In genomic region chr3:133592843-133593242, GRCh38 we compare ENCODE assay signal across 18 cellular contexts. TPM values are rescaled to one million over a fixed set of nuclear protein-coding genes. Genes with fewer than 3 reads are reported as not detected.
DNase-seq lines count a peak whose midpoint lies in the region; ATAC-seq, FAIRE-seq and TF ChIP-seq lines count a peak whose summit lies in the region.
"Had no signal": no experiment of that assay in that cellular context is flagged by ENCODE, and none has a peak within 500 bp of the region (broad histone marks: within the 10 kb centered on the region; RNA-seq: fewer than 3 reads in every experiment).

No MANE protein-coding gene starts in this region.

- H4K20me1 ChIP-seq in GM12878 (ENCODE audit: control insufficient read depth, insufficient read depth): no peaks in the 10 kb centered on the region

- no peaks in the 10 kb centered on the region for H3K9me3 Mint-ChIP-seq in activated T-cell treated with anti-CD3 and anti-CD28 coated beads, Interleukin-2, amount 50 U/mL, for 24 hours
- H3K9me3 Mint-ChIP-seq in stimulated activated naive CD8-positive, alpha-beta T cell treated with anti-CD3 and anti-CD28 coated beads, Interleukin-15, Interleukin-2, amounts not matched to agents 100 ng/mL and 50 ng/mL, for 24 hours: no peaks in the 10 kb centered on the region
- H3K9me3 Mint-ChIP-seq: activated naive CD4-positive, alpha-beta T cell treated with anti-CD3 and anti-CD28 coated beads for 36 hours had no signal

- TF ChIP-seq POLR2A in GM12878 (IDR thresholded peaks at IDR 0.05; ENCODE audit: low read depth, low read length): no peak

- H3K9ac ChIP-seq in GM12878 (ENCODE audit: control insufficient read depth, insufficient read depth, low read length): no peak overlapping the region

- H3K27ac Mint-ChIP-seq in activated T-cell treated with anti-CD3 and anti-CD28 coated beads, Interleukin-2, amount 50 U/mL, for 24 hours: peak overlapping the region; percentile 11
- peak overlapping the region; percentile 17 for H3K27ac Mint-ChIP-seq in stimulated activated naive CD8-positive, alpha-beta T cell treated with anti-CD3 and anti-CD28 coated beads, Interleukin-15, Interleukin-2, amounts not matched to agents 100 ng/mL and 50 ng/mL, for 24 hours
- H3K27ac Mint-ChIP-seq: activated naive CD4-positive, alpha-beta T cell treated with anti-CD3 and anti-CD28 coated beads for 36 hours had no signal

- peaks cover 2% of the 10 kb centered on the region for H3K79me2 ChIP-seq in GM12878 (ENCODE audit: control insufficient read depth, insufficient read depth, low read length)

- H3K4me1 ChIP-seq in GM12878 (ENCODE audit: control insufficient read depth, insufficient read depth, low read length): peaks cover 8% of the 10 kb centered on the region
- H3K4me1 ChIP-seq: sigmoid colon had no signal

- peaks cover 58% of the 10 kb centered on the region for H3K4me1 Mint-ChIP-seq in activated T-cell treated with anti-CD3 and anti-CD28 coated beads, Interleukin-2, amount 50 U/mL, for 24 hours (ENCODE audit: low read depth)
- peaks cover 49% of the 10 kb centered on the region for H3K4me1 Mint-ChIP-seq in stimulated activated naive CD8-positive, alpha-beta T cell treated with anti-CD3 and anti-CD28 coated beads, Interleukin-15, Interleukin-2, amounts not matched to agents 100 ng/mL and 50 ng/mL, for 24 hours (ENCODE audit: low read depth)

- in situ Hi-C loops in GM12878 (cut with MboI): no loop called here

- no peak overlapping the region for H3K4me2 ChIP-seq in GM12878 (ENCODE audit: control insufficient read depth, insufficient read depth)
- H3K4me2 ChIP-seq: PC-9 had no signal

- CTCF ChIA-PET in GM12878 (lab: Yijun Ruan, JAX): interaction anchor here (0.7 to 1.8 kb wide), 3 partner anchors 15 to 144 kb away, joined by 3 to 8 read pairs (median 4); no protein-coding TSS in a partner anchor

- no peak overlapping the region for H3K4me3 ChIP-seq in GM12878
- H3K4me3 ChIP-seq: PC-9, sigmoid colon, upper lobe of left lung had no signal

- no peak overlapping the region for H3K27ac ChIP-seq in GM12878 (ENCODE audit: control insufficient read depth, insufficient read depth)
- H3K27ac ChIP-seq: PC-9, sigmoid colon, upper lobe of left lung had no signal

- intact Hi-C loops in GM12878 (cut with micrococcal nuclease; ENCODE audit: unreplicated experiment): no loop called here

- no peak overlapping the region for H3K4me3 Mint-ChIP-seq in activated T-cell treated with anti-CD3 and anti-CD28 coated beads, Interleukin-2, amount 50 U/mL, for 24 hours
- no peak overlapping the region for H3K4me3 Mint-ChIP-seq in stimulated activated naive CD8-positive, alpha-beta T cell treated with anti-CD3 and anti-CD28 coated beads, Interleukin-15, Interleukin-2, amounts not matched to agents 100 ng/mL and 50 ng/mL, for 24 hours
- H3K4me3 Mint-ChIP-seq: activated naive CD4-positive, alpha-beta T cell treated with anti-CD3 and anti-CD28 coated beads for 36 hours had no signal

- ATAC-seq in HG02798 (IDR thresholded peaks at IDR 0.05; ENCODE audit: poor library complexity, unreplicated experiment) (peak; percentile 68), GM12878 (peak; percentile 44), HG03460 (IDR thresholded peaks at IDR 0.05; ENCODE audit: unreplicated experiment) (no peak)

- no TSS peak for BruUV-seq in GM12878 (replicated peaks; lab: Mats Ljungman, UMichigan)

- H3K27me3 Mint-ChIP-seq in activated T-cell treated with anti-CD3 and anti-CD28 coated beads, Interleukin-2, amount 50 U/mL, for 24 hours: no peaks in the 10 kb centered on the region
- H3K27me3 Mint-ChIP-seq in stimulated activated naive CD8-positive, alpha-beta T cell treated with anti-CD3 and anti-CD28 coated beads, Interleukin-15, Interleukin-2, amounts not matched to agents 100 ng/mL and 50 ng/mL, for 24 hours: no peaks in the 10 kb centered on the region

- TF ChIP-seq EP300 in GM12878 (IDR thresholded peaks at IDR 0.05; ENCODE audit: borderline replicate concordance in 1 of 2, control insufficient read depth in 1 of 2, low read depth in 2 of 2, low read length in 2 of 2): no peak

- whole genome bisulfite sequencing in GM12878 (ENCODE audit: insufficient coverage, insufficient replicate concordance, low lambda C conversion rate, missing lambda C conversion rate): 2% methylated on average over 5 of the region's 5 CpGs

- SMC1A ChIA-PET in GM12878 (lab: Charles Lee; ENCODE audit: uncharacterized antibody, unreplicated experiment): interaction anchor here (1.1 to 1.2 kb wide), 2 partner anchors 14 kb away, joined by 3 to 5 read pairs; no protein-coding TSS in a partner anchor

- no peaks in the 10 kb centered on the region for H3K9me3 ChIP-seq in GM12878 (replicated peaks; ENCODE audit: control insufficient read depth, insufficient read depth, low read length)
- H3K9me3 ChIP-seq: sigmoid colon, upper lobe of left lung had no signal

- no peaks in the 10 kb centered on the region for H3K27me3 ChIP-seq in GM12878 (replicated peaks in 1 of 2; ENCODE audit: control insufficient read depth in 2 of 2, insufficient read depth in 2 of 2, low read length in 1 of 2)
- H3K27me3 ChIP-seq: sigmoid colon, upper lobe of left lung had no signal

- peaks cover 3 to 10% of the 10 kb centered on the region in 2 experiments for H3K36me3 ChIP-seq in GM12878 (ENCODE audit: control insufficient read depth in 2 of 2, insufficient read depth in 2 of 2, low read length in 1 of 2)

- TF ChIP-seq RAD21 in GM12878 (IDR thresholded peaks at IDR 0.05; ENCODE audit: insufficient read depth, low read depth, low read length): no peak

- RAD21 ChIA-PET in GM12878 (lab: Charles Lee; ENCODE audit: unreplicated experiment): interaction anchor here (0.6 to 1.6 kb wide), 3 partner anchors 18 to 29 kb away, joined by 3 to 4 read pairs (median 3); no protein-coding TSS in a partner anchor

- no peak for FAIRE-seq in GM12878 (lab: Jason Lieb, UNC)
- FAIRE-seq: TTC549 had no signal

- no peak overlapping the region for H2AFZ ChIP-seq in GM12878 (ENCODE audit: control insufficient read depth, low read depth, low read length)
- H2AFZ ChIP-seq: PC-9 had no signal

- POLR2A ChIA-PET in GM12878 (lab: Charles Lee): interaction anchor here (0.9 kb wide), 1 partner anchor 20 kb away, joined by 3 read pairs; no protein-coding TSS in a partner anchor

- H3K36me3 Mint-ChIP-seq in activated T-cell treated with anti-CD3 and anti-CD28 coated beads, Interleukin-2, amount 50 U/mL, for 24 hours (ENCODE audit: low read depth): peaks cover 43% of the 10 kb centered on the region
- H3K36me3 Mint-ChIP-seq in stimulated activated naive CD8-positive, alpha-beta T cell treated with anti-CD3 and anti-CD28 coated beads, Interleukin-15, Interleukin-2, amounts not matched to agents 100 ng/mL and 50 ng/mL, for 24 hours (ENCODE audit: low read depth): peaks cover 25% of the 10 kb centered on the region

- DNase-seq in activated T-cell treated with anti-CD3 and anti-CD28 coated beads, Interleukin-2, amount 50 U/mL, for 24 hours: no peak
- no peak for DNase-seq in activated T-cell treated with anti-CD3 and anti-CD28 coated beads, Interleukin-2, amount 50 U/mL, for 1 hour
- DNase-seq in GM12878 (ENCODE audit: low read depth, low spot score) (no peak), DMS79 (lab: John Stamatoyannopoulos, UW) (no peak), DMS153 treated with DMSO at 0.1 percent for 48 hours (lab: John Stamatoyannopoulos, UW; ENCODE audit: unreplicated experiment) (no peak)
- DNase-seq: ACHN; activated naive CD4-positive, alpha-beta T cell treated with anti-CD3 and anti-CD28 coated beads for 36 hours; dermis blood vessel endothelial cell; erythroblast; NCI-H69; nucleus accumbens; PC-9; sigmoid colon; upper lobe of left lung had no signal

- TF ChIP-seq CTCF in GM12878 (IDR thresholded peaks at IDR 0.05 in 2 of 3, conservative IDR thresholded peaks at IDR 0.05 in 1 of 3; ENCODE audit: control insufficient read depth in 2 of 3, extremely low read depth in 1 of 3, insufficient read depth in 1 of 3, low read depth in 3 of 3, low read length in 3 of 3): no peak

TF ChIP-seq in GM12878, 131 proteins besides CTCF, POLR2A, EP300 and RAD21 (continues in another document):
- 0 out of 2 replicates have a peak, but pooled peaks have one; percentile 52 for TF ChIP-seq NFIC (IDR thresholded peaks at IDR 0.05; ENCODE audit: low read depth, low read length)
- TF ChIP-seq CREB1 (IDR thresholded peaks at IDR 0.05; ENCODE audit: low read depth): 0 out of 2 replicates have a peak, but pooled peaks have one; percentile 23
- TF ChIP-seq MEF2B (IDR thresholded peaks at IDR 0.05; ENCODE audit: partially characterized antibody, poor library complexity, severe bottlenecking): no peak
- peak; percentile 80 for TF ChIP-seq RUNX3 (IDR thresholded peaks at IDR 0.05; ENCODE audit: low read length)
- no peak for TF ChIP-seq SMARCA5 (IDR thresholded peaks at IDR 0.05)
- TF ChIP-seq IKZF1 (conservative IDR thresholded peaks at IDR 0.05): no peak
- TF ChIP-seq MLLT1 (IDR thresholded peaks at IDR 0.05): no peak

RNA-seq across cellular contexts. Expression of gene CDV3, which starts 19.4 kb away (rescaled TPM):
- total RNA-seq in GM12878 (2013; cell fraction: nucleolus; rRNA removed): 33.0 and 34.3 TPM in 2 replicates
- total RNA-seq in GM12878 (2014; rRNA removed) (131 and 146 TPM in 2 replicates), GM12878 (2014; rRNA removed; fragmentation: Illumina TruSeq; extraction: Trizol) (206 and 210 TPM in 2 replicates), GM12878 (2021) (214 and 219 TPM in 2 replicates)
- 136 TPM for polyA plus RNA-seq in GM12878 (2011; ENCODE audit: low read depth)
- polyA plus RNA-seq in GM12878 (2011; rRNA removed) (133 and 170 TPM in 2 replicates), GM12878 (2014; fragmentation: Illumina TruSeq; extraction: Trizol) (214 and 246 TPM in 2 replicates), GM12878 (2014; fragmentation: Nextera tagmentation; extraction: Ambion mirVana) (100 to 1,000 TPM; 133 to 466 TPM), GM12878 (2014; rRNA removed) (137 and 138 TPM in 2 replicates), GM12878 (2016; fragmentation: Nextera tagmentation; extraction: Ambion mirVana) (10 to 100 TPM; 42.3 to 48.4 TPM)
- polyA plus RNA-seq in GM12878 (2011; cell fraction: cytosol; rRNA removed): 48.0 and 52.5 TPM in 2 replicates
- polyA plus RNA-seq in GM12878 (2011; cell fraction: nucleus; rRNA removed): 32.5 and 43.0 TPM in 2 replicates
- 166 and 179 TPM in 2 replicates for polyA plus RNA-seq in GM12878 (2012)
- 62.1 and 87.1 TPM in 2 replicates for polyA minus RNA-seq in GM12878 (2011; rRNA and poly(A)+ RNA removed)
- polyA minus RNA-seq in GM12878 (2011; cell fraction: cytosol; rRNA and poly(A)+ RNA removed): 54.3 and 57.8 TPM in 2 replicates
- polyA minus RNA-seq in GM12878 (2011; cell fraction: nucleus; rRNA and poly(A)+ RNA removed): 18.5 and 35.0 TPM in 2 replicates
